Comparison of ENCODE assay signal across 1 cellular context in genomic region chr19:6429419-6430221, GRCh38.
TF ChIP-seq lines count a peak whose summit lies in the region.

No MANE protein-coding gene starts in this region.

TF ChIP-seq in K562, 482 proteins besides CTCF, POLR2A, EP300 and RAD21 (continued from another document):
- peak; percentile 88 for TF ChIP-seq MGA (IDR thresholded peaks at IDR 0.05)
- TF ChIP-seq ZBTB8A (IDR thresholded peaks at IDR 0.05; ENCODE audit: partially characterized antibody) = no peak
- no peak for TF ChIP-seq ZNF23 (CRISPR knock-in tag; IDR thresholded peaks at IDR 0.05)
- no peak for TF ChIP-seq MECOM (CRISPR knock-in tag; IDR thresholded peaks at IDR 0.05)
- no peak for TF ChIP-seq FOXP4 (CRISPR knock-in tag; IDR thresholded peaks at IDR 0.05; ENCODE audit: borderline replicate concordance)
- TF ChIP-seq ELK1 (CRISPR knock-in tag; IDR thresholded peaks at IDR 0.05) = no peak
- no peak for TF ChIP-seq CHD1 (IDR thresholded peaks at IDR 0.05; ENCODE audit: low read length)
- TF ChIP-seq SAFB (IDR thresholded peaks at IDR 0.05; ENCODE audit: borderline replicate concordance, low read depth, low read length) = no peak
- no peak for TF ChIP-seq ZNF324 (CRISPR knock-in tag; IDR thresholded peaks at IDR 0.05)
- no peak for TF ChIP-seq POLR2AphosphoS2 (IDR thresholded peaks at IDR 0.05; ENCODE audit: low read length)
TF ChIP-seq in K562: peak in this region for 73.
